ENCODE assay signal across 1 cellular context in genomic region chr4:10672379-10672778, GRCh38.
TF ChIP-seq lines count a peak whose summit lies in the region.

No MANE protein-coding gene starts in this region.

TF ChIP-seq in H1, 55 proteins besides CTCF, POLR2A, EP300 and RAD21:
- TF ChIP-seq MAFK (IDR thresholded peaks at IDR 0.05; ENCODE audit: low read depth, low read length): peak; percentile 84
- TF ChIP-seq RFX5 (IDR thresholded peaks at IDR 0.05; ENCODE audit: borderline replicate concordance, low read depth, low read length): no peak
